6 cellular contexts compared by ENCODE assay signal in genomic region chr20:16135630-16136029, GRCh38.
"Had no signal": no experiment of that assay in that cellular context is flagged by ENCODE, and none has a peak within 500 bp of the region (broad histone marks: within the 10 kb centered on the region; RNA-seq: fewer than 3 reads in every experiment).

No MANE protein-coding gene starts in this region.

- H3K4me3 ChIP-seq: K562 had no signal

- FAIRE-seq: HTR-8/SVneo, K562 had no signal

- ATAC-seq: K562 had no signal

- H3K27ac ChIP-seq: HL-60 had no signal

- DNase-seq: IMR-90, KBM-7, KG1 had no signal
